Comparison of ENCODE assay signal across 19 cellular contexts in the genomic region with DNA sequence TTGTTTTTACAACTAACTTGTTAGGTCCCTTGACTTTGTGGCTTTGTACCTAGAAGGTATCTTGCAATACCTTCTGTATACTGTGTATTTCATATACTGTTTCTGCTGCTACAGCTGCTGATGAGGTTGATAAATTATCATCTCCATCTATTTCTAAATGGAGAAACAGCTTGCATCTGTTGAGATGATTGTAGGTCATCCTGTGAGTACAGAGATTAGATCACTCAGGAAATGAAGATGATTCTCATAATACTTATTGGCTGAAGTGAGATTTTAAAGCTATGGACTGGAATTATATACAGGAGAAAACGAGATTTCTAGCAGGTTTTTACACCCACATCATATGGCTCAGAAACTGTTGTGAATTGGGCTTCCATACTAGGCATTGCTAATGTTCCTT.
DNase-seq lines count a peak whose midpoint lies in the region; ATAC-seq and TF ChIP-seq lines count a peak whose summit lies in the region.
"Had no signal": no experiment of that assay in that cellular context is flagged by ENCODE, and none has a peak within 500 bp of the region (broad histone marks: within the 10 kb centered on the region; RNA-seq: fewer than 3 reads in every experiment).

No MANE protein-coding gene starts in this region.

- no peak overlapping the region for H3K4ac ChIP-seq in neuronal stem cell (ENCODE audit: low read length)

- no peak overlapping the region for H3K23ac ChIP-seq in neuronal stem cell (ENCODE audit: low read depth, low read length, poor library complexity)

- no peaks in the 10 kb centered on the region for H4K20me1 ChIP-seq in osteoblast (ENCODE audit: insufficient read depth, low read length)

- TF ChIP-seq CTCF in osteoblast (IDR thresholded peaks at IDR 0.05; ENCODE audit: extremely low read depth, low read depth, low read length) (no peak), spleen (IDR thresholded peaks at IDR 0.05 in 8 of 11, conservative IDR thresholded peaks at IDR 0.05 in 3 of 11) (no peak)

- H2AK5ac ChIP-seq in neuronal stem cell (ENCODE audit: low read depth, low read length): no peak overlapping the region

- H3K4me3 ChIP-seq in osteoblast (ENCODE audit: insufficient read depth, low read length) (no peak overlapping the region), neuronal stem cell (ENCODE audit: low read length in 2 of 2) (no peak overlapping the region), spleen (no peak overlapping the region)
- H3K4me3 ChIP-seq: adrenal gland, gastrocnemius medialis, lung had no signal

- H3K36me3 ChIP-seq in osteoblast (ENCODE audit: insufficient read depth, low read length) (no peaks in the 10 kb centered on the region), neuronal stem cell (replicated peaks in 1 of 2; ENCODE audit: control insufficient read depth in 2 of 2, insufficient read depth in 2 of 2, low read length in 2 of 2) (no peaks in the 10 kb centered on the region), spleen (no peaks in the 10 kb centered on the region)
- H3K36me3 ChIP-seq: adrenal gland, gastrocnemius medialis had no signal

- no CpG with 5 or more reads among the region's 1 CpG for WGBS in neuronal stem cell (ENCODE audit: extremely low coverage in 2 of 2, insufficient read length in 2 of 2, insufficient replicate concordance in 1 of 2), 2 donors
- 0 to 35% (median 0%) methylated on average over 1 of the region's 1 CpG for WGBS in spleen, 5 donors

- H3K27ac ChIP-seq in osteoblast (ENCODE audit: low read depth, low read length) (no peak overlapping the region), neuronal stem cell (replicated peaks; ENCODE audit: low read length) (no peak overlapping the region), spleen (no peak overlapping the region)
- H3K27ac ChIP-seq: adrenal gland, C4-2B, gastrocnemius medialis had no signal

- H3K18ac ChIP-seq in neuronal stem cell (ENCODE audit: low read length): no peak overlapping the region

- H3K27me3 ChIP-seq in osteoblast (ENCODE audit: insufficient read depth, low read length) (no peaks in the 10 kb centered on the region), neuronal stem cell (ENCODE audit: control insufficient read depth in 3 of 3, insufficient read depth in 3 of 3, low read depth in 1 of 3, low read length in 3 of 3) (no peaks in the 10 kb centered on the region), spleen (replicated peaks in 1 of 7) (no peaks in the 10 kb centered on the region)
- H3K27me3 ChIP-seq: adrenal gland, gastrocnemius medialis had no signal

- ATAC-seq in GM18907 (IDR thresholded peaks at IDR 0.05; ENCODE audit: unreplicated experiment): peak; percentile 56
- ATAC-seq in GM21619 (IDR thresholded peaks at IDR 0.05; ENCODE audit: unreplicated experiment): peak; percentile 46
- ATAC-seq in HG03175 (IDR thresholded peaks at IDR 0.05; ENCODE audit: unreplicated experiment): peak; percentile 49
- ATAC-seq: gastrocnemius medialis, natural killer cell had no signal

- H3K9me3 ChIP-seq in osteoblast (ENCODE audit: low read depth, low read length): no peaks in the 10 kb centered on the region
- no peaks in the 10 kb centered on the region for H3K9me3 ChIP-seq in neuronal stem cell (replicated peaks in 1 of 2; ENCODE audit: control insufficient read depth in 2 of 2, insufficient read depth in 1 of 2, low read depth in 1 of 2, low read length in 2 of 2)
- H3K9me3 ChIP-seq in spleen: no peaks in the 10 kb centered on the region
- H3K9me3 ChIP-seq: adrenal gland, gastrocnemius medialis had no signal

- TF ChIP-seq POLR2A in spleen (IDR thresholded peaks at IDR 0.05): no peak

- H3K79me2 ChIP-seq in osteoblast (ENCODE audit: insufficient read depth, low read length): no peaks in the 10 kb centered on the region

- DNase-seq in osteoblast (ENCODE audit: insufficient read length, low spot score, missing footprints) (peak; percentile 25), neuronal stem cell (ENCODE audit: low spot score) (no peak), spleen (no peak), 8988T (no peak)
- DNase-seq: activated CD4-positive, alpha-beta memory T cell treated with anti-CD3 and anti-CD28 coated beads, Interleukin-2, amount 10 ng/mL, durations not matched to agents 7 days and 5 days; adrenal gland; DMS79 treated with DMSO at 0.1 percent for 48 hours; endodermal cell; gastrocnemius medialis; natural killer cell; NCI-H1436 treated with DMSO at 0.1 percent for 48 hours; NCI-H345; OCI-M1; stimulated activated CD4-positive, alpha-beta T cell treated with anti-CD3 and anti-CD28 coated beads, Interleukin-15, amount 100 ng/mL, for 24 hours had no signal

- H4K91ac ChIP-seq in neuronal stem cell (ENCODE audit: low read depth, low read length, poor library complexity): no peak overlapping the region

- H3K79me1 ChIP-seq in neuronal stem cell (ENCODE audit: low read depth, low read length): no peaks in the 10 kb centered on the region

- no peak overlapping the region for H2AFZ ChIP-seq in osteoblast (ENCODE audit: low read length)
- no peak overlapping the region for H2AFZ ChIP-seq in neuronal stem cell (ENCODE audit: low read length)

- no peak overlapping the region for H4K8ac ChIP-seq in neuronal stem cell (ENCODE audit: low read depth, low read length)

- H3K9ac ChIP-seq in neuronal stem cell (ENCODE audit: low read depth, low read length, poor library complexity): no peak overlapping the region

- no peak overlapping the region for H3K14ac ChIP-seq in neuronal stem cell (ENCODE audit: low read length)

- no peak overlapping the region for H2BK15ac ChIP-seq in neuronal stem cell (ENCODE audit: low read length)

- H2BK120ac ChIP-seq in neuronal stem cell (ENCODE audit: low read depth, low read length): no peak overlapping the region

- no peak overlapping the region for H2BK12ac ChIP-seq in neuronal stem cell (ENCODE audit: low read length)

- H3K4me2 ChIP-seq in osteoblast (ENCODE audit: insufficient read depth, low read length): no peak overlapping the region
- no peak overlapping the region for H3K4me2 ChIP-seq in neuronal stem cell (ENCODE audit: insufficient read depth, low read length, poor library complexity, severe bottlenecking)

- no peaks in the 10 kb centered on the region for H3K4me1 ChIP-seq in osteoblast (ENCODE audit: insufficient read depth, low read length)
- peaks cover 0 to 5% of the 10 kb centered on the region in 2 donors for H3K4me1 ChIP-seq in neuronal stem cell (ENCODE audit: control insufficient read depth in 2 of 2, insufficient read depth in 1 of 2, low read depth in 1 of 2, low read length in 2 of 2)
- no peaks in the 10 kb centered on the region for H3K4me1 ChIP-seq in spleen
- H3K4me1 ChIP-seq: adrenal gland, gastrocnemius medialis had no signal

- intact Hi-C loops in spleen (cut with DNase I; ENCODE audit: low total_unique reads): no loop called here

- no peak overlapping the region for H2BK5ac ChIP-seq in neuronal stem cell (ENCODE audit: low read length)
